1 cellular context compared by ENCODE assay signal in the genomic region with DNA sequence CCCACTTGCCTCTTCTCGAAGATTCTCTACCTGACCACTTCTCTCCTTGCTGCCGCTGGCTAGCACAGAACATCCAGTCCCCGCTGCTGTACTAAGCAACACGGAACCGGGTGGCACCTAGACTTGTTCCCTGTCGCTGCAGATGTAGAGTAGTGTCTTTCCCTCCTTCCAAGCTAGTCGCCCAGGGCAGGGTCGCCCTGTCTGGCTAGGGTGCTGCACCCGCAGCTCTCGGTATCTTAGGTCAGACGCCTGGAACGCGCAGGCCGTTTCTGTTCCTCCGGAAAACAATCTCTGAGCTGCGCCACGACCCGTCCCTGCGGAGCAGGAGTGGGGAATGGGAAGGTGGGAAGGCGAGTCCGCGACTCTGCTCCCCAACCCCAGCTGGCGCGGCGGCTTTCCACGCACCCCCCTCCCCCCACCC.
TF ChIP-seq lines count a peak whose summit lies in the region.

No MANE protein-coding gene starts in this region.

TF ChIP-seq in GM12878, 131 proteins besides CTCF, POLR2A, EP300 and RAD21:
- TF ChIP-seq, protein P1, sequence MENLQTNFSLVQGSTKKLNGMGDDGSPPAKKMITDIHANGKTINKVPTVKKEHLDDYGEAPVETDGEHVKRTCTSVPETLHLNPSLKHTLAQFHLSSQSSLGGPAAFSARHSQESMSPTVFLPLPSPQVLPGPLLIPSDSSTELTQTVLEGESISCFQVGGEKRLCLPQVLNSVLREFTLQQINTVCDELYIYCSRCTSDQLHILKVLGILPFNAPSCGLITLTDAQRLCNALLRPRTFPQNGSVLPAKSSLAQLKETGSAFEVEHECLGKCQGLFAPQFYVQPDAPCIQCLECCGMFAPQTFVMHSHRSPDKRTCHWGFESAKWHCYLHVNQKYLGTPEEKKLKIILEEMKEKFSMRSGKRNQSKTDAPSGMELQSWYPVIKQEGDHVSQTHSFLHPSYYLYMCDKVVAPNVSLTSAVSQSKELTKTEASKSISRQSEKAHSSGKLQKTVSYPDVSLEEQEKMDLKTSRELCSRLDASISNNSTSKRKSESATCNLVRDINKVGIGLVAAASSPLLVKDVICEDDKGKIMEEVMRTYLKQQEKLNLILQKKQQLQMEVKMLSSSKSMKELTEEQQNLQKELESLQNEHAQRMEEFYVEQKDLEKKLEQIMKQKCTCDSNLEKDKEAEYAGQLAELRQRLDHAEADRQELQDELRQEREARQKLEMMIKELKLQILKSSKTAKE (IDR thresholded peaks at IDR 0.05; ENCODE audit: low read depth, poor library complexity, severe bottlenecking): no peak
- TF ChIP-seq ATF7 (IDR thresholded peaks at IDR 0.05; ENCODE audit: low read depth) (no peak), DPF2 (IDR thresholded peaks at IDR 0.05) (no peak), CHD2 (IDR thresholded peaks at IDR 0.05; ENCODE audit: borderline replicate concordance, low read depth, low read length) (no peak)
- TF ChIP-seq, protein P2, sequence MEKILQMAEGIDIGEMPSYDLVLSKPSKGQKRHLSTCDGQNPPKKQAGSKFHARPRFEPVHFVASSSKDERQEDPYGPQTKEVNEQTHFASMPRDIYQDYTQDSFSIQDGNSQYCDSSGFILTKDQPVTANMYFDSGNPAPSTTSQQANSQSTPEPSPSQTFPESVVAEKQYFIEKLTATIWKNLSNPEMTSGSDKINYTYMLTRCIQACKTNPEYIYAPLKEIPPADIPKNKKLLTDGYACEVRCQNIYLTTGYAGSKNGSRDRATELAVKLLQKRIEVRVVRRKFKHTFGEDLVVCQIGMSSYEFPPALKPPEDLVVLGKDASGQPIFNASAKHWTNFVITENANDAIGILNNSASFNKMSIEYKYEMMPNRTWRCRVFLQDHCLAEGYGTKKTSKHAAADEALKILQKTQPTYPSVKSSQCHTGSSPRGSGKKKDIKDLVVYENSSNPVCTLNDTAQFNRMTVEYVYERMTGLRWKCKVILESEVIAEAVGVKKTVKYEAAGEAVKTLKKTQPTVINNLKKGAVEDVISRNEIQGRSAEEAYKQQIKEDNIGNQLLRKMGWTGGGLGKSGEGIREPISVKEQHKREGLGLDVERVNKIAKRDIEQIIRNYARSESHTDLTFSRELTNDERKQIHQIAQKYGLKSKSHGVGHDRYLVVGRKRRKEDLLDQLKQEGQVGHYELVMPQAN (conservative IDR thresholded peaks at IDR 0.05): no peak
- TF ChIP-seq, protein P3, sequence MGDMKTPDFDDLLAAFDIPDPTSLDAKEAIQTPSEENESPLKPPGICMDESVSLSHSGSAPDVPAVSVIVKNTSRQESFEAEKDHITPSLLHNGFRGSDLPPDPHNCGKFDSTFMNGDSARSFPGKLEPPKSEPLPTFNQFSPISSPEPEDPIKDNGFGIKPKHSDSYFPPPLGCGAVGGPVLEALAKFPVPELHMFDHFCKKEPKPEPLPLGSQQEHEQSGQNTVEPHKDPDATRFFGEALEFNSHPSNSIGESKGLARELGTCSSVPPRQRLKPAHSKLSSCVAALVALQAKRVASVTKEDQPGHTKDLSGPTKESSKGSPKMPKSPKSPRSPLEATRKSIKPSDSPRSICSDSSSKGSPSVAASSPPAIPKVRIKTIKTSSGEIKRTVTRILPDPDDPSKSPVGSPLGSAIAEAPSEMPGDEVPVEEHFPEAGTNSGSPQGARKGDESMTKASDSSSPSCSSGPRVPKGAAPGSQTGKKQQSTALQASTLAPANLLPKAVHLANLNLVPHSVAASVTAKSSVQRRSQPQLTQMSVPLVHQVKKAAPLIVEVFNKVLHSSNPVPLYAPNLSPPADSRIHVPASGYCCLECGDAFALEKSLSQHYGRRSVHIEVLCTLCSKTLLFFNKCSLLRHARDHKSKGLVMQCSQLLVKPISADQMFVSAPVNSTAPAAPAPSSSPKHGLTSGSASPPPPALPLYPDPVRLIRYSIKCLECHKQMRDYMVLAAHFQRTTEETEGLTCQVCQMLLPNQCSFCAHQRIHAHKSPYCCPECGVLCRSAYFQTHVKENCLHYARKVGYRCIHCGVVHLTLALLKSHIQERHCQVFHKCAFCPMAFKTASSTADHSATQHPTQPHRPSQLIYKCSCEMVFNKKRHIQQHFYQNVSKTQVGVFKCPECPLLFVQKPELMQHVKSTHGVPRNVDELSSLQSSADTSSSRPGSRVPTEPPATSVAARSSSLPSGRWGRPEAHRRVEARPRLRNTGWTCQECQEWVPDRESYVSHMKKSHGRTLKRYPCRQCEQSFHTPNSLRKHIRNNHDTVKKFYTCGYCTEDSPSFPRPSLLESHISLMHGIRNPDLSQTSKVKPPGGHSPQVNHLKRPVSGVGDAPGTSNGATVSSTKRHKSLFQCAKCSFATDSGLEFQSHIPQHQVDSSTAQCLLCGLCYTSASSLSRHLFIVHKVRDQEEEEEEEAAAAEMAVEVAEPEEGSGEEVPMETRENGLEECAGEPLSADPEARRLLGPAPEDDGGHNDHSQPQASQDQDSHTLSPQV (IDR thresholded peaks at IDR 0.05): no peak
- TF ChIP-seq, protein P4, sequence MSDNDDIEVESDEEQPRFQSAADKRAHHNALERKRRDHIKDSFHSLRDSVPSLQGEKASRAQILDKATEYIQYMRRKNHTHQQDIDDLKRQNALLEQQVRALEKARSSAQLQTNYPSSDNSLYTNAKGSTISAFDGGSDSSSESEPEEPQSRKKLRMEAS (IDR thresholded peaks at IDR 0.05; ENCODE audit: low read depth, low read length): no peak
TF ChIP-seq in GM12878: peak in this region for 0.
